25 cellular contexts compared by ENCODE assay signal in genomic region chr9:35448511-35448910, GRCh38.
"Had no signal": no experiment of that assay in that cellular context is flagged by ENCODE, and none has a peak within 500 bp of the region (broad histone marks: within the 10 kb centered on the region; RNA-seq: fewer than 3 reads in every experiment).

No MANE protein-coding gene starts in this region.

- DNase-seq: activated CD4-positive, alpha-beta T cell treated with anti-CD3 and anti-CD28 coated beads for 4 hours; activated CD4-positive, alpha-beta T cell treated with anti-CD3 and anti-CD28 coated beads, Interleukin-2, amount 50 U/mL, for 4 hours; activated gamma-delta T cell; activated naive CD4-positive, alpha-beta T cell treated with anti-CD3 and anti-CD28 coated beads, Interleukin-2, amount 50 U/mL, for 16 hours; activated T-cell treated with anti-CD3 and anti-CD28 coated beads, Interleukin-2, amount 50 U/mL, for 1 hour; body of pancreas; cerebellar nuclear complex; dorsolateral prefrontal cortex; effector memory CD4-positive, alpha-beta T cell; foreskin keratinocyte; heart right ventricle; left ventricle myocardium inferior; naive thymus-derived CD8-positive, alpha-beta T cell; right cardiac atrium; stimulated activated CD4-positive, alpha-beta T cell treated with anti-CD3 and anti-CD28 coated beads, Interleukin-2, amount 100 ng/mL, for 48 hours; stimulated activated naive CD8-positive, alpha-beta T cell treated with anti-CD3 and anti-CD28 coated beads, Interleukin-15, Interleukin-2, amounts not matched to agents 100 U/mL and 50 U/mL, for 24 hours; T-helper 9 cell; testis; transverse colon had no signal

- H3K4me3 ChIP-seq: body of pancreas, cardiac muscle cell, coronary artery, dorsolateral prefrontal cortex, heart right ventricle, left ventricle myocardium inferior, testis, transverse colon had no signal

- ATAC-seq: body of pancreas; foreskin keratinocyte; heart right ventricle; naive thymus-derived CD8-positive, alpha-beta T cell; right cardiac atrium; stimulated activated naive CD8-positive, alpha-beta T cell treated with anti-CD3 and anti-CD28 coated beads, Interleukin-15, Interleukin-2, amounts not matched to agents 100 U/mL and 50 U/mL, for 24 hours had no signal

- FAIRE-seq: islet of Langerhans, TTC549, urothelium cell line had no signal

- H3K9me3 ChIP-seq: left ventricle myocardium inferior, testis, transverse colon had no signal

- H3K27ac ChIP-seq: body of pancreas, cardiac muscle cell, coronary artery, dorsolateral prefrontal cortex, foreskin keratinocyte, heart right ventricle, left ventricle myocardium inferior, testis, transverse colon, VCaP had no signal

- H3K27me3 ChIP-seq: body of pancreas, cardiac muscle cell, heart right ventricle, testis, transverse colon had no signal

- H3K36me3 ChIP-seq: cardiac muscle cell, heart right ventricle, left ventricle myocardium inferior, transverse colon had no signal

- H3K4me1 ChIP-seq: body of pancreas, foreskin keratinocyte, heart right ventricle, left ventricle myocardium inferior, testis, transverse colon had no signal
